In genomic region chr2:222423632-222424280, GRCh38 we compare ENCODE assay signal across 8 cellular contexts. TPM values are rescaled to one million over a fixed set of nuclear protein-coding genes. Genes with fewer than 3 reads are reported as not detected.
DNase-seq lines count a peak whose midpoint lies in the region; ATAC-seq, FAIRE-seq and TF ChIP-seq lines count a peak whose summit lies in the region.

No MANE protein-coding gene starts in this region.

- peak overlapping the region; percentile 7 for H2AFZ ChIP-seq in mammary epithelial cell (ENCODE audit: low read depth, low read length)

- H3K4me1 ChIP-seq in RWPE2 (ENCODE audit: insufficient read depth, poor library complexity, severe bottlenecking), result peaks cover 6% of the 10 kb centered on the region
- H3K4me1 ChIP-seq in mammary epithelial cell (ENCODE audit: insufficient read depth, low read length), result peaks cover 5% of the 10 kb centered on the region
- H3K4me1 ChIP-seq in upper lobe of right lung, result no peaks in the 10 kb centered on the region

- intact Hi-C loops in mammary epithelial cell (cut with micrococcal nuclease) (no loop called here), upper lobe of right lung (cut with DNase I) (no loop called here)

- H3K4me3 ChIP-seq in RWPE2 (ENCODE audit: severe bottlenecking) (peak overlapping the region; percentile 47), mammary epithelial cell (replicated peaks in 1 of 3; ENCODE audit: insufficient read depth in 1 of 3, low read depth in 2 of 3, low read length in 3 of 3) (peak overlapping the region; percentile 10 to 56 (median 51)), upper lobe of right lung (peak overlapping the region; percentile 57)

- no peak overlapping the region for H3K9ac ChIP-seq in mammary epithelial cell (ENCODE audit: insufficient read depth, low read length)

- POLR2A ChIA-PET in naive thymus-derived CD8-positive, alpha-beta T cell (lab: Charles Lee), result no interaction called here

- no peak for DNase-seq in RWPE2 (ENCODE audit: low spot score)
- DNase-seq in mammary epithelial cell, result peak; percentile 66
- no peak for DNase-seq in naive thymus-derived CD8-positive, alpha-beta T cell
- peak; percentile 72 for DNase-seq in upper lobe of right lung
- no peak for DNase-seq in D721Med (ENCODE audit: insufficient read length, low spot score)
- no peak for DNase-seq in NCI-H524 (lab: John Stamatoyannopoulos, UW)

- H3K27me3 ChIP-seq in RWPE2 (ENCODE audit: insufficient read depth, poor library complexity, severe bottlenecking) (peaks cover 26% of the 10 kb centered on the region), mammary epithelial cell (ENCODE audit: insufficient read depth, low read length) (peaks cover 16% of the 10 kb centered on the region), upper lobe of right lung (peaks cover 25% of the 10 kb centered on the region)

- H3K36me3 Mint-ChIP-seq in naive thymus-derived CD8-positive, alpha-beta T cell, result peaks cover 0 to 4% (median 0%) of the 10 kb centered on the region in 3 donors

- H3K4me1 Mint-ChIP-seq in naive thymus-derived CD8-positive, alpha-beta T cell, result peaks cover 9 to 19% (median 17%) of the 10 kb centered on the region in 4 donors

- H3K27ac ChIP-seq in RWPE2 (ENCODE audit: poor library complexity, severe bottlenecking), result no peak overlapping the region
- H3K27ac ChIP-seq in mammary epithelial cell (ENCODE audit: insufficient read depth, low read depth, low read length), result no peak overlapping the region
- peak overlapping the region; percentile 65 for H3K27ac ChIP-seq in upper lobe of right lung

- H3K36me3 ChIP-seq in RWPE2 (ENCODE audit: low read depth) (no peaks in the 10 kb centered on the region), mammary epithelial cell (ENCODE audit: insufficient read depth, low read length) (no peaks in the 10 kb centered on the region), upper lobe of right lung (no peaks in the 10 kb centered on the region)

- H3K9me3 ChIP-seq in RWPE2 (ENCODE audit: severe bottlenecking), result no peaks in the 10 kb centered on the region
- no peaks in the 10 kb centered on the region for H3K9me3 ChIP-seq in mammary epithelial cell (replicated peaks; ENCODE audit: insufficient read depth, low read length)
- no peaks in the 10 kb centered on the region for H3K9me3 ChIP-seq in upper lobe of right lung

- H3K27me3 Mint-ChIP-seq in naive thymus-derived CD8-positive, alpha-beta T cell, result peaks cover 41 to 62% (median 53%) of the 10 kb centered on the region in 5 donors

- no peak for TF ChIP-seq CTCF in RWPE2 (IDR thresholded peaks at IDR 0.05; ENCODE audit: poor library complexity, severe bottlenecking)
- no peak for TF ChIP-seq CTCF in mammary epithelial cell (conservative IDR thresholded peaks at IDR 0.05 in 1 of 2, IDR thresholded peaks at IDR 0.05 in 1 of 2; ENCODE audit: extremely low read depth in 1 of 2, insufficient read depth in 1 of 2, low read depth in 1 of 2, low read length in 2 of 2)
- TF ChIP-seq CTCF in upper lobe of right lung (IDR thresholded peaks at IDR 0.05), result no peak
- no peak for TF ChIP-seq CTCF in D721Med (IDR thresholded peaks at IDR 0.05; ENCODE audit: insufficient read depth, missing control alignments)

- peak overlapping the region in 2 of 10 donors; percentile 41 to 80 for H3K27ac Mint-ChIP-seq in naive thymus-derived CD8-positive, alpha-beta T cell

- WGBS in mammary epithelial cell (ENCODE audit: low coverage, missing lambda C conversion rate), result 5% methylated on average over 19 of the region's 23 CpGs

- in situ Hi-C loops in mammary epithelial cell (cut with MboI; ENCODE audit: low sequenced_read_pairs in 2 of 2), result no loop called here

- ATAC-seq in GM18517 (IDR thresholded peaks at IDR 0.05; ENCODE audit: unreplicated experiment) (peak; percentile 22), HG02610 (IDR thresholded peaks at IDR 0.05; ENCODE audit: unreplicated experiment) (peak; percentile 56), RWPE2 (ENCODE audit: low read depth) (peak; percentile 15; the same call in 2 of the 3 replicates), upper lobe of right lung (peak; percentile 52)
- no peak for ATAC-seq in naive thymus-derived CD8-positive, alpha-beta T cell

- FAIRE-seq in D721Med (lab: Jason Lieb, UNC), result no peak

- H3K4me3 Mint-ChIP-seq in naive thymus-derived CD8-positive, alpha-beta T cell, result peak overlapping the region in 9 of 10 donors; percentile 55 to 81 (median 76)

- H3K79me2 ChIP-seq in mammary epithelial cell (ENCODE audit: insufficient read depth, low read length), result no peaks in the 10 kb centered on the region

- H3K4me2 ChIP-seq in mammary epithelial cell (ENCODE audit: insufficient read depth, low read depth, low read length), result peak overlapping the region; percentile 86

- dilution Hi-C loops in mammary epithelial cell (cut with HindIII; ENCODE audit: low sequenced_read_pairs), result no loop called here

- H3K9me3 Mint-ChIP-seq in naive thymus-derived CD8-positive, alpha-beta T cell, result peaks cover 0 to 2% (median 0%) of the 10 kb centered on the region in 9 donors

- no peaks in the 10 kb centered on the region for H4K20me1 ChIP-seq in mammary epithelial cell (ENCODE audit: insufficient read depth, low read length)

- CTCF ChIA-PET in mammary epithelial cell (lab: Charles Lee; ENCODE audit: low non-redundant PET), result no interaction called here

- no TSS peak for BruUV-seq in mammary epithelial cell (replicated peaks; lab: Mats Ljungman, UMichigan)

RNA-seq across cellular contexts. Expression of gene SGPP2, which starts 0.6 kb away (rescaled TPM):
- total RNA-seq in mammary epithelial cell (1 to 10 TPM; 3.6 to 5.3 TPM), upper lobe of right lung (38.1 TPM)
- 0.96 TPM for polyA plus RNA-seq in mammary epithelial cell
- polyA minus RNA-seq in mammary epithelial cell, result 1.3 TPM
- under 1 TPM; 0.31 to 0.33 TPM for total RNA-seq in naive thymus-derived CD8-positive, alpha-beta T cell
- not detected for polyA plus RNA-seq in naive thymus-derived CD8-positive, alpha-beta T cell

Comparison
In these comparisons a context has a peak if more than half of its experiments do, and no peak if none do; other contexts are left out.
1. ATAC-seq: peak in GM18517 (single experiment), HG02610 (single experiment), RWPE2 (single experiment) and upper lobe of right lung (single experiment); none in naive thymus-derived CD8-positive, alpha-beta T cell (0 of 2).
2. DNase-seq: peak in mammary epithelial cell (single experiment) and upper lobe of right lung (single experiment); none in RWPE2 (single experiment), naive thymus-derived CD8-positive, alpha-beta T cell (0 of 10), D721Med (single experiment) and NCI-H524 (0 of 2).
3. Peak in every context shown above with its lines, with median percentiles within 50 percentile points of each other: H3K4me3 ChIP-seq.